In the genomic region with DNA sequence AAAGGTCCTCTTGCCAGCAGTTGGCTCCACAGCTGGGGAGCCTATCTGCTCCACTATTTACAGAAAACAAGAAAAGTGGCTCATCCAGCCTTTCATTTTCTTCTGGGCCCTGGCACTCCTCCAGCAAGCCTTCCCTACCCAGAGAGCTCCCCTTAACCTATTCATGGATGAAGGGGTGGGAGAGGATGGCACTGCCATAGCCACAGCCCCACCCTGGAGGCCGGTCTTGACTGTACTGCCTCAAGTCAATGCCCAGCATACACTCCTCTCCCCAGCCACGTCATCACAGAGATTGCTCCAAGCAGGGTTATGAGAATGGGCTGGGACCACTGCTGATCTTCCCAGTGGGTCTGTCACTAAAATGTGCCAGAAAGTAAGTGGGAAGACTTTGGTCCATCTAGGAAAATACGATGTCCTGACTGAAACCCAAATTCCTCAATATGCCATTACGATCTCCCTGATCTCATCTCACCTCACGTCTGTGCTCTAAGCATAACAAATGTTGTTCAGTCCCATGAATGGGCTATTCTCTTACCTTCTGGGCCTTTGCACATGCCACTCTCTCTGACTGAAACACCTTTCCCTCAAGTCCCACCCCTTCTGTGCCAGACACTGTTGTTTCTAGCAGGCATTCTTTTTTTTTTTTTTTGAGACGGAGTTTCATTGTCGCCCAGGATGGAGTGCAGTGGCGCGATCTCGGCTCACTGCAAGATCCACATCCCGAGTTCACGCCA, we compare ENCODE assay signal across 1 cellular context.
TF ChIP-seq lines count a peak whose summit lies in the region.

No MANE protein-coding gene starts in this region.

TF ChIP-seq in HCT116, 20 proteins besides CTCF, POLR2A, EP300 and RAD21:
- TF ChIP-seq YY1 (IDR thresholded peaks at IDR 0.05; ENCODE audit: extremely low read depth, insufficient replicate concordance, low read depth, low read length) (no peak), SIN3A (IDR thresholded peaks at IDR 0.05; ENCODE audit: low read depth) (no peak), JUND (IDR thresholded peaks at IDR 0.05) (no peak), SP1 (IDR thresholded peaks at IDR 0.05; ENCODE audit: low read depth) (0 out of 2 replicates have a peak, but pooled peaks have one; percentile 16), EGR1 (IDR thresholded peaks at IDR 0.05; ENCODE audit: low read depth) (no peak), TCF7L2 (IDR thresholded peaks at IDR 0.05; ENCODE audit: borderline replicate concordance, extremely low read depth, insufficient read depth, insufficient read length) (no peak), CBX3 (IDR thresholded peaks at IDR 0.05; ENCODE audit: low read depth) (no peak)
- TF ChIP-seq, protein P1, sequence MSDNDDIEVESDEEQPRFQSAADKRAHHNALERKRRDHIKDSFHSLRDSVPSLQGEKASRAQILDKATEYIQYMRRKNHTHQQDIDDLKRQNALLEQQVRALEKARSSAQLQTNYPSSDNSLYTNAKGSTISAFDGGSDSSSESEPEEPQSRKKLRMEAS (IDR thresholded peaks at IDR 0.05): no peak
